In genomic region chr15:50593761-50594160, GRCh38 we compare ENCODE assay signal across 28 cellular contexts. TPM values are rescaled to one million over a fixed set of nuclear protein-coding genes. Genes with fewer than 3 reads are reported as not detected.
"Had no signal": no experiment of that assay in that cellular context is flagged by ENCODE, and none has a peak within 500 bp of the region (broad histone marks: within the 10 kb centered on the region; RNA-seq: fewer than 3 reads in every experiment).

No MANE protein-coding gene starts in this region.

- H3K4me1 ChIP-seq: esophagus squamous epithelium, heart right ventricle, right atrium auricular region, stomach, thyroid gland, upper lobe of left lung, vagina had no signal

- H3K27ac ChIP-seq: esophagus squamous epithelium, heart right ventricle, right atrium auricular region, stomach, thyroid gland, upper lobe of left lung, vagina had no signal

- H3K4me3 Mint-ChIP-seq: naive thymus-derived CD8-positive, alpha-beta T cell; neural crest cell; stimulated activated naive B cell treated with anti-CD40 and anti-IgM and Interleukin-4, amounts not matched to agents 10 μg/mL and 1 μg/mL and 100 μg/mL, for 72 hours had no signal

- H3K9me3 ChIP-seq: esophagus squamous epithelium, heart right ventricle, right atrium auricular region, stomach, thyroid gland, upper lobe of left lung, vagina had no signal

- ATAC-seq: heart right ventricle; naive thymus-derived CD8-positive, alpha-beta T cell; stimulated activated naive B cell treated with anti-CD40 and anti-IgM and Interleukin-4, amounts not matched to agents 10 μg/mL and 1 μg/mL and 100 μg/mL, for 72 hours had no signal

- H3K4me3 ChIP-seq: esophagus squamous epithelium, heart right ventricle, right atrium auricular region, smooth muscle cell, stomach, thyroid gland, upper lobe of left lung, vagina had no signal

- H3K27me3 Mint-ChIP-seq: naive thymus-derived CD8-positive, alpha-beta T cell; stimulated activated naive B cell treated with anti-CD40 and anti-IgM and Interleukin-4, amounts not matched to agents 10 μg/mL and 1 μg/mL and 100 μg/mL, for 72 hours had no signal

- H3K27me3 ChIP-seq: esophagus squamous epithelium, heart right ventricle, right atrium auricular region, stomach, thyroid gland, upper lobe of left lung, vagina had no signal

- H3K4me1 Mint-ChIP-seq: neural crest cell; stimulated activated naive B cell treated with anti-CD40 and anti-IgM and Interleukin-4, amounts not matched to agents 10 μg/mL and 1 μg/mL and 100 μg/mL, for 72 hours had no signal

- DNase-seq: activated CD4-positive, alpha-beta T cell treated with anti-CD3 and anti-CD28 coated beads, Interleukin-2, amount 50 U/mL, for 1 hour; activated CD4-positive, CD25-positive, alpha-beta regulatory T cell treated with anti-CD3 and anti-CD28 coated beads, Interleukin-2, amount 50 U/mL, for 72 hours; activated CD8-positive, alpha-beta memory T cell treated with anti-CD3 and anti-CD28 coated beads, Interleukin-2, amount 50 U/mL, for 4 hours; activated effector memory CD4-positive, alpha-beta T cell treated with Interleukin-2 at 50 U/mL for 16 hours; activated naive CD4-positive, alpha-beta T cell treated with Interleukin-2 at 50 U/mL for 16 hours; activated T-cell treated with anti-CD3 and anti-CD28 coated beads, Interleukin-2, amount 50 U/mL, for 48 hours; amygdala; central memory CD4-positive, alpha-beta T cell; esophagus squamous epithelium; foreskin melanocyte; heart right ventricle; mesenchymal stem cell; naive thymus-derived CD8-positive, alpha-beta T cell; occipital lobe; stimulated activated CD4-positive, alpha-beta T cell treated with anti-CD3 and anti-CD28 coated beads, Interleukin-15, amount 100 ng/mL, for 24 hours; stimulated activated CD4-positive, alpha-beta T cell treated with anti-CD3 and anti-CD28 coated beads, Interleukin-2, amount 100 ng/mL, for 24 hours; stimulated activated naive B cell treated with anti-CD40 and anti-IgM and Interleukin-4, amounts not matched to agents 10 μg/mL and 1 μg/mL and 100 μg/mL, for 72 hours; stomach; T-helper 1 cell; thyroid gland; upper lobe of left lung had no signal

- H3K27ac Mint-ChIP-seq: stimulated activated naive B cell treated with anti-CD40 and anti-IgM and Interleukin-4, amounts not matched to agents 10 μg/mL and 1 μg/mL and 100 μg/mL, for 72 hours had no signal

- H3K9me3 Mint-ChIP-seq: naive thymus-derived CD8-positive, alpha-beta T cell; neural crest cell; stimulated activated naive B cell treated with anti-CD40 and anti-IgM and Interleukin-4, amounts not matched to agents 10 μg/mL and 1 μg/mL and 100 μg/mL, for 72 hours had no signal

RNA-seq across cellular contexts. Expression of gene USP50, which starts 47.3 kb away (rescaled TPM):
- total RNA-seq: glomerular endothelial cell; kidney epithelial cell; lower leg skin; naive thymus-derived CD8-positive, alpha-beta T cell; right atrium auricular region; smooth muscle cell; vagina had no signal
